ENCODE assay signal across 8 cellular contexts in genomic region chr9:7799234-7799933, GRCh38. TPM values are rescaled to one million over a fixed set of nuclear protein-coding genes. Genes with fewer than 3 reads are reported as not detected.
DNase-seq lines count a peak whose midpoint lies in the region; ATAC-seq and TF ChIP-seq lines count a peak whose summit lies in the region.

Gene DMAC1, minus strand, starts transcription at chr9:7799778. Its CDS starts 44 bp downstream, at chr9:7799734.

- no peaks in the 10 kb centered on the region for H3K9me3 ChIP-seq in left lung

- H3K9me3 Mint-ChIP-seq in activated CD4-positive, alpha-beta T cell treated with anti-CD3 and anti-CD28 coated beads, Interleukin-2, amount 10 ng/mL, durations not matched to agents 7 days and 5 days: peaks cover 4% of the 10 kb centered on the region
- H3K9me3 Mint-ChIP-seq in dendritic cell treated with granulocyte-macrophage colony-stimulating factor and Interleukin-4, amounts not matched to agents 40 ng/mL and 50 ng/mL, for 4 days: no peaks in the 10 kb centered on the region

- H3K4me1 ChIP-seq in left lung: peaks cover 5 to 10% of the 10 kb centered on the region in 2 donors

- no peak for TF ChIP-seq CTCF in left lung (IDR thresholded peaks at IDR 0.05)

- CTCF ChIA-PET in activated CD4-positive, alpha-beta T cell treated with anti-CD3 and anti-CD28 coated beads, Interleukin-2, amount 10 ng/mL, durations not matched to agents 7 days and 5 days (lab: Charles Lee): no interaction called here

- ATAC-seq in GM19023 (IDR thresholded peaks at IDR 0.05; ENCODE audit: unreplicated experiment) (peak; percentile 94), HG03342 (IDR thresholded peaks at IDR 0.05; ENCODE audit: unreplicated experiment) (peak; percentile 90), left lung (peak; percentile 99)

- peak within 1 kb of the TSS; percentile 80 to 82 for H3K27ac ChIP-seq in left lung

- H3K27ac Mint-ChIP-seq in activated CD4-positive, alpha-beta T cell treated with anti-CD3 and anti-CD28 coated beads, Interleukin-2, amount 10 ng/mL, durations not matched to agents 7 days and 5 days: peak within 1 kb of the TSS; percentile 97
- H3K27ac Mint-ChIP-seq in dendritic cell treated with granulocyte-macrophage colony-stimulating factor and Interleukin-4, amounts not matched to agents 40 ng/mL and 50 ng/mL, for 4 days: peak within 1 kb of the TSS; percentile 91

- H3K4me3 ChIP-seq in left lung: peak within 1 kb of the TSS; percentile 70 to 74

- H3K4me3 Mint-ChIP-seq in activated CD4-positive, alpha-beta T cell treated with anti-CD3 and anti-CD28 coated beads, Interleukin-2, amount 10 ng/mL, durations not matched to agents 7 days and 5 days: peak within 1 kb of the TSS; percentile 95
- peak within 1 kb of the TSS; percentile 89 for H3K4me3 Mint-ChIP-seq in dendritic cell treated with granulocyte-macrophage colony-stimulating factor and Interleukin-4, amounts not matched to agents 40 ng/mL and 50 ng/mL, for 4 days

- H3K27me3 Mint-ChIP-seq in activated CD4-positive, alpha-beta T cell treated with anti-CD3 and anti-CD28 coated beads, Interleukin-2, amount 10 ng/mL, durations not matched to agents 7 days and 5 days: no peaks in the 10 kb centered on the region
- peaks cover 1% of the 10 kb centered on the region for H3K27me3 Mint-ChIP-seq in dendritic cell treated with granulocyte-macrophage colony-stimulating factor and Interleukin-4, amounts not matched to agents 40 ng/mL and 50 ng/mL, for 4 days

- H3K36me3 ChIP-seq in left lung: peaks cover 0 to 18% of the 10 kb centered on the region in 2 donors

- peaks cover 26% of the 10 kb centered on the region for H3K4me1 Mint-ChIP-seq in activated CD4-positive, alpha-beta T cell treated with anti-CD3 and anti-CD28 coated beads, Interleukin-2, amount 10 ng/mL, durations not matched to agents 7 days and 5 days
- H3K4me1 Mint-ChIP-seq in dendritic cell treated with granulocyte-macrophage colony-stimulating factor and Interleukin-4, amounts not matched to agents 40 ng/mL and 50 ng/mL, for 4 days (ENCODE audit: low read depth): peaks cover 12% of the 10 kb centered on the region

- peaks cover 33% of the 10 kb centered on the region for H3K36me3 Mint-ChIP-seq in activated CD4-positive, alpha-beta T cell treated with anti-CD3 and anti-CD28 coated beads, Interleukin-2, amount 10 ng/mL, durations not matched to agents 7 days and 5 days (ENCODE audit: low read depth)
- peaks cover 32% of the 10 kb centered on the region for H3K36me3 Mint-ChIP-seq in dendritic cell treated with granulocyte-macrophage colony-stimulating factor and Interleukin-4, amounts not matched to agents 40 ng/mL and 50 ng/mL, for 4 days (ENCODE audit: low read depth)

- intact Hi-C loops in dendritic cell treated with granulocyte-macrophage colony-stimulating factor and Interleukin-4, amounts not matched to agents 40 ng/mL and 50 ng/mL, for 4 days (cut with micrococcal nuclease): loop anchor here (10.0 kb wide), 1 partner anchor 135 kb away; no protein-coding TSS in a partner anchor
- intact Hi-C loops in left lung (cut with DNase I): no loop called here

- POLR2A ChIA-PET in activated CD4-positive, alpha-beta T cell treated with anti-CD3 and anti-CD28 coated beads, Interleukin-2, amount 10 ng/mL, durations not matched to agents 7 days and 5 days (lab: Charles Lee): no interaction called here

- no peaks in the 10 kb centered on the region for H3K27me3 ChIP-seq in left lung

- DNase-seq in AG20443 (ENCODE audit: low spot score) (peak; percentile 87), NCI-H460 (ENCODE audit: extremely low read depth, low read depth) (peak; percentile 67), left lung (peak; percentile 84 to 90)
- peak; percentile 79 for DNase-seq in activated CD4-positive, alpha-beta T cell treated with anti-CD3 and anti-CD28 coated beads, Interleukin-2, amount 10 ng/mL, durations not matched to agents 7 days and 5 days
- DNase-seq in stimulated activated CD4-positive, alpha-beta T cell treated with anti-CD3 and anti-CD28 coated beads, Interleukin-2, amount 100 ng/mL, for 48 hours: peak; percentile 61 to 71

RNA-seq across cellular contexts. Expression of gene DMAC1, which starts in this region (rescaled TPM):
- total RNA-seq in NCI-H460 (2014; rRNA removed; shearing (Covaris generic)): 13.8 and 16.5 TPM in 2 replicates
- polyA plus RNA-seq in NCI-H460 (2014; cell fraction: nucleus; rRNA removed): 20.2 and 25.2 TPM in 2 replicates
- 10 to 100 TPM; 51.5 to 59.5 TPM for total RNA-seq in activated CD4-positive, alpha-beta T cell treated with anti-CD3 and anti-CD28 coated beads, Interleukin-2, amount 10 ng/mL, durations not matched to agents 7 days and 5 days
- 10 to 100 TPM; 37.9 to 39.1 TPM for total RNA-seq in left lung

Comparison
In these comparisons a context has a peak if more than half of its experiments do, and no peak if none do; other contexts are left out.
1. Peak in every context shown above with its lines: DNase-seq, ATAC-seq, H3K4me3 ChIP-seq and H3K27ac ChIP-seq.